Comparison of ENCODE assay signal across 8 cellular contexts in genomic region chr10:11018426-11018818, GRCh38. TPM values are rescaled to one million over a fixed set of nuclear protein-coding genes. Genes with fewer than 3 reads are reported as not detected.
A peak's percentile ranks its signal among the peaks of the same experiment; 100 is the strongest.
DNase-seq lines count a peak whose midpoint lies in the region; ATAC-seq and TF ChIP-seq lines count a peak whose summit lies in the region.

No MANE protein-coding gene starts in this region.

- no peaks in the 10 kb centered on the region for H3K9me3 Mint-ChIP-seq in T-cell

- no peaks in the 10 kb centered on the region for H3K36me3 Mint-ChIP-seq in T-cell

- TF ChIP-seq CTCF in omental fat pad (IDR thresholded peaks at IDR 0.05), result no peak

- DNase-seq in T-cell (peak in 2 of 34 experiments; percentile 2 to 3), omental fat pad (ENCODE audit: low spot score) (no peak), GOT3 (lab: John Stamatoyannopoulos, UW) (no peak), HCEC 1CT (no peak), retina (no peak)
- DNase-seq in stimulated activated naive CD4-positive, alpha-beta T cell treated with Interleukin-2 at 50 U/mL for 16 hours (lab: John Stamatoyannopoulos, UW), result no peak

- peak overlapping the region; percentile 75 to 80 for H3K4me3 ChIP-seq in esophagus (ENCODE audit: low read depth in 1 of 2, low read length in 2 of 2)

- no peaks in the 10 kb centered on the region for H3K36me3 ChIP-seq in esophagus (ENCODE audit: control insufficient read depth in 2 of 2, insufficient read depth in 2 of 2, low read length in 1 of 2)

- 1 to 2% methylated on average over 43 to 57 of the region's 57 CpGs for WGBS in esophagus, 2 donors

- ATAC-seq in GM18868 (IDR thresholded peaks at IDR 0.05; ENCODE audit: unreplicated experiment) (peak; percentile 11), T-cell (replicated peaks in 1 of 4) (peak in 3 of 4 experiments; percentile 22 to 39 (median 34)), omental fat pad (ENCODE audit: low FRiP score) (peak; percentile 14)

- H3K4me3 Mint-ChIP-seq in T-cell, result peak overlapping the region; percentile 73 to 81 (median 76)

- H3K9me3 ChIP-seq in esophagus (ENCODE audit: control insufficient read depth in 2 of 2, insufficient read depth in 1 of 2, low read depth in 1 of 2, low read length in 1 of 2), result no peaks in the 10 kb centered on the region

- POLR2A ChIA-PET in T-cell (lab: Charles Lee), result no interaction called here

- peak overlapping the region; percentile 57 to 71 for H3K27ac ChIP-seq in esophagus (ENCODE audit: low read depth in 2 of 2, low read length in 1 of 2)

- no peak overlapping the region for H3K27ac Mint-ChIP-seq in T-cell

- peaks cover 6 to 12% (median 12%) of the 10 kb centered on the region in 3 donors for H3K4me1 Mint-ChIP-seq in T-cell

- CTCF ChIA-PET in T-cell (lab: Charles Lee), result no interaction called here

- peaks cover 68 to 81% of the 10 kb centered on the region in 2 donors for H3K27me3 Mint-ChIP-seq in T-cell

- no peaks in the 10 kb centered on the region for H3K4me1 ChIP-seq in esophagus (ENCODE audit: control insufficient read depth in 2 of 2, insufficient read depth in 2 of 2, low read length in 1 of 2)

- H3K27me3 ChIP-seq in esophagus (ENCODE audit: control insufficient read depth in 1 of 2, insufficient read depth in 2 of 2, low read length in 2 of 2), result peaks cover 0 to 3% of the 10 kb centered on the region in 2 donors

RNA-seq across cellular contexts. Expression of gene CELF2, which starts 0.8 kb away (rescaled TPM):
- 100 to 1,000 TPM; 149 to 225 (median 166) TPM for total RNA-seq in T-cell
- polyA plus RNA-seq in esophagus, result 1 to 10 TPM; 2.2 to 4.0 TPM
- 100 to 1,000 TPM in 3 of 4 donors, 10 to 100 TPM in 1; 81.7 to 116 (median 104) TPM for total RNA-seq in omental fat pad
